In genomic region chr1:112527266-112528010, GRCh38 we compare ENCODE assay signal across 16 cellular contexts.
DNase-seq lines count a peak whose midpoint lies in the region; ATAC-seq and TF ChIP-seq lines count a peak whose summit lies in the region.
"Had no signal": no experiment of that assay in that cellular context is flagged by ENCODE, and none has a peak within 500 bp of the region (broad histone marks: within the 10 kb centered on the region; RNA-seq: fewer than 3 reads in every experiment).

No MANE protein-coding gene starts in this region.

- DNase-seq in HS-27A (ENCODE audit: low read depth) (peak; percentile 62), astrocyte of the cerebellum (ENCODE audit: low read depth) (peak; percentile 74), glomerular visceral epithelial cell (ENCODE audit: extremely low spot score) (peak; percentile 90), smooth muscle cell of the brain vasculature (ENCODE audit: low read depth, low spot score) (peak; percentile 63), C1 segment of cervical spinal cord (lab: John Stamatoyannopoulos, UW) (no peak), NCI-H187 (lab: John Stamatoyannopoulos, UW) (no peak)
- DNase-seq: activated CD8-positive, alpha-beta memory T cell treated with anti-CD3 and anti-CD28 coated beads for 24 hours; activated gamma-delta T cell; aorta; DMS79; Kasumi-1; NCI-H1436 treated with DMSO at 0.1 percent for 48 hours; ovary; stimulated activated CD4-positive, alpha-beta T cell treated with anti-CD3 and anti-CD28 coated beads, Interleukin-12 subunit alpha, Interleukin-12 subunit beta, amount 100 ng/mL, for 4 hours; WERI-Rb-1 had no signal

- no peak for ATAC-seq in HG02759 (IDR thresholded peaks at IDR 0.05; ENCODE audit: unreplicated experiment)

- in situ Hi-C loops in astrocyte of the cerebellum (cut with HindIII; ENCODE audit: low sequenced_read_pairs) = no loop called here

- H3K4me3 ChIP-seq in astrocyte of the cerebellum (ENCODE audit: low read depth, low read length) = no peak overlapping the region
- H3K4me3 ChIP-seq: ovary had no signal

- no peak for TF ChIP-seq CTCF in astrocyte of the cerebellum (IDR thresholded peaks at IDR 0.05; ENCODE audit: low read depth, low read length, missing control alignments)

Comparison
In these comparisons a context has a peak if more than half of its experiments do, and no peak if none do; other contexts are left out.
1. DNase-seq: peak in HS-27A (single experiment), astrocyte of the cerebellum (single experiment), glomerular visceral epithelial cell (single experiment) and smooth muscle cell of the brain vasculature (single experiment); none in C1 segment of cervical spinal cord (0 of 14) and NCI-H187 (0 of 2).